ENCODE assay signal across 9 cellular contexts in the genomic region with DNA sequence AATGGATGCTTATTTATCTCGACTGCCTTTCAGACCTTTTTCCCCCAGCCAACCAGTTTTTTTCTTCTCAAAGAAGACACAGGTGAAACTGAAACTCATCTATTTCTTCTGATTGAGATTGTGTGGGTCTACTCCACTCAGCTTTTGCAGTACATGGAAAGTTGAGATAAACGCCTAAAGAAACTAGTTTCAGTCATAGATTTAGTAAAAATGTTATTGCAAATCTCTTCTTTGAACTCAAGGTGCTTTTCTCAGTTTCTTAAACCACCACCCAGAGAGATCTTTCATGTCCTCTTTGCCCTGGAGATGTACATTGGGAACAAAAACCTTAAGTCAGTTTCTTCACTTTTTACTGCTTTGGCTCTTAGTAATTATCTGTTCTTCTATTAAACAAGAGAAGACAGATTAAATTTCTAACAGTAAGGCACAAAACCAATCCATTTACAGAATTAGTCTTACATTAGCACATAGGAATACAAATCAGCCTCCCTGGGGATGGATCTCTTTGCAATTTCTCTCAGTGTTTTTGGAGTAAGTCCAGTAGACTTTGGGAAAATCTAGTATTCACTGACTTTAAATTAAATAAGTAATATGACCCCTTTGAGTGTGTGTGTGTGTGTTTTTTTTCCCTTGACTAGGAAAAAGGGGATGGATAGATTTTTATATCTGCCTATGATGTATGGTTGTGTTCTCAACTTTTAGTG. TPM values are rescaled to one million over a fixed set of nuclear protein-coding genes. Genes with fewer than 3 reads are reported as not detected.
DNase-seq lines count a peak whose midpoint lies in the region; ATAC-seq and TF ChIP-seq lines count a peak whose summit lies in the region.
"Had no signal": no experiment of that assay in that cellular context is flagged by ENCODE, and none has a peak within 500 bp of the region (broad histone marks: within the 10 kb centered on the region; RNA-seq: fewer than 3 reads in every experiment).

No MANE protein-coding gene starts in this region.

- no peak overlapping the region for H3K27ac ChIP-seq in substantia nigra (ENCODE audit: low read depth, low read length, poor library complexity, severe bottlenecking)
- H3K27ac ChIP-seq: esophagus muscularis mucosa had no signal

- H3K9me3 Mint-ChIP-seq in activated CD8-positive, alpha-beta T cell treated with anti-CD3 and anti-CD28 coated beads, Interleukin-2, amount 10 ng/mL, durations not matched to agents 7 days and 5 days (ENCODE audit: insufficient read depth): no peaks in the 10 kb centered on the region

- no peak overlapping the region for H3K4me3 ChIP-seq in GM06990 (replicated peaks; ENCODE audit: low read depth, low read length)
- H3K4me3 ChIP-seq: esophagus muscularis mucosa had no signal

- H3K4me1 Mint-ChIP-seq in activated CD8-positive, alpha-beta T cell treated with anti-CD3 and anti-CD28 coated beads, Interleukin-2, amount 10 ng/mL, durations not matched to agents 7 days and 5 days (ENCODE audit: low read depth): peaks cover 88% of the 10 kb centered on the region

- POLR2A ChIA-PET in activated CD8-positive, alpha-beta T cell treated with anti-CD3 and anti-CD28 coated beads, Interleukin-2, amount 10 ng/mL, durations not matched to agents 7 days and 5 days (lab: Charles Lee): no interaction called here

- peaks cover 35% of the 10 kb centered on the region for H3K36me3 Mint-ChIP-seq in activated CD8-positive, alpha-beta T cell treated with anti-CD3 and anti-CD28 coated beads, Interleukin-2, amount 10 ng/mL, durations not matched to agents 7 days and 5 days (ENCODE audit: low read depth)

- H3K27me3 ChIP-seq in GM06990 (replicated peaks; ENCODE audit: control insufficient read depth, insufficient read depth, low read length): no peaks in the 10 kb centered on the region
- H3K27me3 ChIP-seq: esophagus muscularis mucosa had no signal

- DNase-seq in GM06990 (ENCODE audit: extremely low read depth, insufficient read length) (peak; percentile 61), NCI-H2227 (lab: John Stamatoyannopoulos, UW; ENCODE audit: unreplicated experiment) (no peak), substantia nigra (lab: John Stamatoyannopoulos, UW) (no peak), DMS153 (lab: John Stamatoyannopoulos, UW) (no peak)
- DNase-seq in activated CD8-positive, alpha-beta T cell treated with anti-CD3 and anti-CD28 coated beads, Interleukin-2, amount 10 ng/mL, durations not matched to agents 7 days and 5 days: peak; percentile 27

- no peak for TF ChIP-seq CTCF in GM06990 (IDR thresholded peaks at IDR 0.05; ENCODE audit: insufficient read depth, low read length, poor library complexity, severe bottlenecking)

- H3K36me3 ChIP-seq in GM06990 (ENCODE audit: control insufficient read depth, insufficient read depth, low read length): no peaks in the 10 kb centered on the region
- H3K36me3 ChIP-seq: esophagus muscularis mucosa had no signal

- H3K4me3 Mint-ChIP-seq in activated CD8-positive, alpha-beta T cell treated with anti-CD3 and anti-CD28 coated beads, Interleukin-2, amount 10 ng/mL, durations not matched to agents 7 days and 5 days: peak overlapping the region; percentile 50

- ATAC-seq in GM19372 (IDR thresholded peaks at IDR 0.05; ENCODE audit: low read depth, unreplicated experiment) (peak; percentile 72), HG03064 (IDR thresholded peaks at IDR 0.05; ENCODE audit: low read depth, unreplicated experiment) (peak; percentile 51), HG03457 (IDR thresholded peaks at IDR 0.05; ENCODE audit: unreplicated experiment) (no peak)
- peak; percentile 62 for ATAC-seq in activated CD8-positive, alpha-beta T cell treated with anti-CD3 and anti-CD28 coated beads, Interleukin-2, amount 10 ng/mL, durations not matched to agents 7 days and 5 days

- H3K27ac Mint-ChIP-seq in activated CD8-positive, alpha-beta T cell treated with anti-CD3 and anti-CD28 coated beads, Interleukin-2, amount 10 ng/mL, durations not matched to agents 7 days and 5 days: peak overlapping the region; percentile 87

- no peaks in the 10 kb centered on the region for H3K27me3 Mint-ChIP-seq in activated CD8-positive, alpha-beta T cell treated with anti-CD3 and anti-CD28 coated beads, Interleukin-2, amount 10 ng/mL, durations not matched to agents 7 days and 5 days (ENCODE audit: low read depth)

- CTCF ChIA-PET in activated CD8-positive, alpha-beta T cell treated with anti-CD3 and anti-CD28 coated beads, Interleukin-2, amount 10 ng/mL, durations not matched to agents 7 days and 5 days (lab: Charles Lee): interaction anchor here (1.0 kb wide), 1 partner anchor 11 kb away, joined by 3 read pairs; no protein-coding TSS in a partner anchor

RNA-seq across cellular contexts. Expression of a gene that starts 11.6 kb away (rescaled TPM):
- total RNA-seq in activated CD8-positive, alpha-beta T cell treated with anti-CD3 and anti-CD28 coated beads, Interleukin-2, amount 10 ng/mL, durations not matched to agents 7 days and 5 days: 10 to 100 TPM; 12.4 to 12.9 TPM

RNA-seq across cellular contexts. Expression of a gene that starts 41.1 kb away (rescaled TPM):
- not detected for total RNA-seq in activated CD8-positive, alpha-beta T cell treated with anti-CD3 and anti-CD28 coated beads, Interleukin-2, amount 10 ng/mL, durations not matched to agents 7 days and 5 days

Comparison
In these comparisons a context has a peak if more than half of its experiments do, and no peak if none do; other contexts are left out.
1. DNase-seq: peak in GM06990 (single experiment) and activated CD8-positive, alpha-beta T cell treated with anti-CD3 and anti-CD28 coated beads, Interleukin-2, amount 10 ng/mL, durations not matched to agents 7 days and 5 days (single experiment); none in NCI-H2227 (single experiment), substantia nigra (0 of 49) and DMS153 (single experiment).